ENCODE assay signal across 25 cellular contexts in genomic region chr2:24486628-24487027, GRCh38. TPM values are rescaled to one million over a fixed set of nuclear protein-coding genes. Genes with fewer than 3 reads are reported as not detected.
A peak's percentile ranks its signal among the peaks of the same experiment; 100 is the strongest.
DNase-seq lines count a peak whose midpoint lies in the region; ATAC-seq, FAIRE-seq and TF ChIP-seq lines count a peak whose summit lies in the region.
"Had no signal": no experiment of that assay in that cellular context is flagged by ENCODE, and none has a peak within 500 bp of the region (broad histone marks: within the 10 kb centered on the region; RNA-seq: fewer than 3 reads in every experiment).

No MANE protein-coding gene starts in this region.

- no peaks in the 10 kb centered on the region for H4K20me1 ChIP-seq in HepG2 (ENCODE audit: insufficient read depth, low read length)

- peak overlapping the region; percentile 55 for H3K4me2 ChIP-seq in HepG2 (ENCODE audit: low read depth, low read length)
- H3K4me2 ChIP-seq: BLaER1 treated with 17β-estradiol and CSF1 and Interleukin-3, amounts not matched to agents 10 nM and 100 nM had no signal

- TF ChIP-seq EP300 in HepG2 (IDR thresholded peaks at IDR 0.05; ENCODE audit: low read depth in 2 of 2, low read length in 2 of 2) (no peak), HepG2 (CRISPR knock-in tag; IDR thresholded peaks at IDR 0.05; ENCODE audit: borderline replicate concordance) (no peak)

- BruUV-seq in HepG2 (replicated peaks; lab: Mats Ljungman, UMichigan), result no TSS peak

- H3K4me3 ChIP-seq in HepG2 (replicated peaks in 1 of 3; ENCODE audit: insufficient read depth in 1 of 3, low read depth in 2 of 3, low read length in 3 of 3) (peak overlapping the region in 1 of 3 experiments; percentile 4; a peak in 1 of 6 replicates), right lobe of liver (no peak overlapping the region), colonic mucosa (no peak overlapping the region)
- H3K4me3 ChIP-seq: BLaER1 treated with 17β-estradiol and CSF1 and Interleukin-3, amounts not matched to agents 10 nM and 100 nM; HAP-1 had no signal

- H3K4me3 Mint-ChIP-seq in nephron, result peak overlapping the region in 1 of 3 experiments; percentile 7
- H3K4me3 Mint-ChIP-seq: CD14-positive monocyte; CD4-positive, alpha-beta T cell; CD8-positive, alpha-beta memory T cell; HFFc6 had no signal

- H3K27ac Mint-ChIP-seq in nephron, result peak overlapping the region in 2 of 3 experiments; percentile 37 to 57
- H3K27ac Mint-ChIP-seq: CD14-positive monocyte; CD4-positive, alpha-beta T cell; CD8-positive, alpha-beta memory T cell; HFFc6 had no signal

- TF ChIP-seq CTCF in HepG2 (CRISPR knock-in tag; IDR thresholded peaks at IDR 0.05) (no peak), right lobe of liver (IDR thresholded peaks at IDR 0.05) (no peak), colonic mucosa (IDR thresholded peaks at IDR 0.05) (no peak), nephron (IDR thresholded peaks at IDR 0.05; ENCODE audit: unreplicated experiment in 3 of 3) (no peak)

- CTCF ChIA-PET in HepG2 (lab: Yijun Ruan, JAX; ENCODE audit: low intra/inter-chr PET ratio, low total read pairs), result no interaction called here

- WGBS in HepG2 (ENCODE audit: low lambda C conversion rate), result 3% methylated on average over 4 of the region's 4 CpGs
- WGBS in right lobe of liver (ENCODE audit: insufficient coverage, low coverage, low lambda C conversion rate, missing lambda C conversion rate), result 41% methylated on average over 4 of the region's 4 CpGs

- H3K27me3 Mint-ChIP-seq in nephron (ENCODE audit: low read depth), result no peaks in the 10 kb centered on the region
- H3K27me3 Mint-ChIP-seq: CD4-positive, alpha-beta T cell had no signal

- no peak for DNase-seq in HepG2 (ENCODE audit: low spot score)
- DNase-seq in right lobe of liver, result no peak
- DNase-seq in colonic mucosa, result peak; percentile 33
- no peak for DNase-seq in OCI-M1 (lab: John Stamatoyannopoulos, UW)
- DNase-seq: ACHN; AML-193; BE2C; Calu3; CD4-positive, alpha-beta T cell; CD8-positive, alpha-beta memory T cell; DMS53; DMS79 treated with DMSO at 0.1 percent for 48 hours; GF-D8; GOT3; HFFc6 had no signal

- H2AFZ ChIP-seq in HepG2 (ENCODE audit: low read length), result no peak overlapping the region

- no peak for TF ChIP-seq RAD21 in HepG2 (CRISPR knock-in tag; IDR thresholded peaks at IDR 0.05)

- intact Hi-C loops in HepG2 (cut with micrococcal nuclease; ENCODE audit: unreplicated experiment), result no loop called here
- intact Hi-C loops in right lobe of liver (cut with DNase I), result no loop called here
- intact Hi-C loops in colonic mucosa (cut with DNase I), result no loop called here

- H3K27me3 ChIP-seq in HepG2 (ENCODE audit: control insufficient read depth in 1 of 2, insufficient read depth in 2 of 2, low read length in 2 of 2) (peaks cover 0 to 5% of the 10 kb centered on the region in 2 experiments; a peak in 2 of 5 replicates), right lobe of liver (no peaks in the 10 kb centered on the region), colonic mucosa (no peaks in the 10 kb centered on the region)
- H3K27me3 ChIP-seq: BE2C had no signal

- H3K9ac ChIP-seq in HepG2 (ENCODE audit: insufficient read depth, low read depth, low read length) (no peak overlapping the region), colonic mucosa (ENCODE audit: low read depth in 2 of 2, low read length in 2 of 2) (no peak overlapping the region)
- H3K9ac ChIP-seq: BLaER1 treated with 17β-estradiol and CSF1 and Interleukin-3, amounts not matched to agents 10 nM and 100 nM had no signal

- H3K4me1 ChIP-seq in HepG2 (ENCODE audit: insufficient read depth, low read length), result peaks cover 33% of the 10 kb centered on the region
- peaks cover 0 to 13% (median 4%) of the 10 kb centered on the region in 4 donors for H3K4me1 ChIP-seq in right lobe of liver
- H3K4me1 ChIP-seq in colonic mucosa, result no peaks in the 10 kb centered on the region
- H3K4me1 ChIP-seq: BE2C had no signal

- in situ Hi-C loops in HepG2 (cut with HindIII; ENCODE audit: extremely low pct_ligation_motif_present, low pct_unique_long_range_greater_than_20kb), result no loop called here

- H3K4me1 Mint-ChIP-seq in nephron, result peaks cover 41% of the 10 kb centered on the region

- FAIRE-seq in HepG2 (lab: Jason Lieb, UNC), result peak; percentile 76
- FAIRE-seq: A204.1, GM12891, GM18507, H54 had no signal

- peaks cover 3% of the 10 kb centered on the region for H3K9me3 Mint-ChIP-seq in nephron
- H3K9me3 Mint-ChIP-seq: CD4-positive, alpha-beta T cell; CD8-positive, alpha-beta memory T cell had no signal

- no peaks in the 10 kb centered on the region for H3K36me3 ChIP-seq in HepG2 (replicated peaks in 1 of 2; ENCODE audit: control insufficient read depth in 1 of 2, insufficient read depth in 2 of 2, low read length in 2 of 2)
- no peaks in the 10 kb centered on the region for H3K36me3 ChIP-seq in right lobe of liver
- no peaks in the 10 kb centered on the region for H3K36me3 ChIP-seq in colonic mucosa
- H3K36me3 ChIP-seq: BE2C; BLaER1 treated with 17β-estradiol and CSF1 and Interleukin-3, amounts not matched to agents 10 nM and 100 nM; HAP-1 had no signal

- H3K79me2 ChIP-seq in HepG2 (ENCODE audit: insufficient read depth, low read length), result no peaks in the 10 kb centered on the region

- H3K27ac ChIP-seq in HepG2 (ENCODE audit: extremely low read length, insufficient read depth, low read length) (no peak overlapping the region), right lobe of liver (no peak overlapping the region), colonic mucosa (no peak overlapping the region)
- H3K27ac ChIP-seq: 22Rv1; BLaER1 treated with 17β-estradiol and CSF1 and Interleukin-3, amounts not matched to agents 10 nM and 100 nM had no signal

- no peaks in the 10 kb centered on the region for H3K9me3 ChIP-seq in HepG2 (ENCODE audit: low read length)
- no peaks in the 10 kb centered on the region for H3K9me3 ChIP-seq in right lobe of liver
- H3K9me3 ChIP-seq in colonic mucosa, result no peaks in the 10 kb centered on the region
- H3K9me3 ChIP-seq: BE2C had no signal

- ATAC-seq in HepG2, result peak; percentile 6; the same call in 1 of the 3 replicates
- ATAC-seq in right lobe of liver, result no peak
- ATAC-seq in GM19463 (IDR thresholded peaks at IDR 0.05; ENCODE audit: unreplicated experiment), result no peak

- TF ChIP-seq POLR2A in HepG2 (IDR thresholded peaks at IDR 0.05; ENCODE audit: insufficient read depth in 1 of 2, low read depth in 2 of 2, low read length in 2 of 2) (no peak), right lobe of liver (IDR thresholded peaks at IDR 0.05) (no peak)

- no peaks in the 10 kb centered on the region for H3K36me3 Mint-ChIP-seq in nephron (ENCODE audit: low read depth)
- H3K36me3 Mint-ChIP-seq: CD14-positive monocyte had no signal

- POLR2A ChIA-PET in HepG2 (lab: Yijun Ruan, JAX), result no interaction called here

TF ChIP-seq in HepG2, 621 proteins besides CTCF, POLR2A, EP300 and RAD21 (continues in another document):
- TF ChIP-seq HNF4G (IDR thresholded peaks at IDR 0.05; ENCODE audit: borderline replicate concordance, low read depth, low read length), result peak; percentile 57; the same call in 1 of the 2 replicates
- TF ChIP-seq HNF4G (CRISPR knock-in tag; IDR thresholded peaks at IDR 0.05; ENCODE audit: borderline replicate concordance, low read depth), result no peak

RNA-seq across cellular contexts. Expression of gene NCOA1, which starts 4.4 kb away (rescaled TPM):
- total RNA-seq in HepG2 (2016; rRNA removed; fragmentation: Illumina TruSeq; extraction: Trizol), result 10.0 and 10.5 TPM in 2 replicates
- total RNA-seq in HepG2 (2016; cell fraction: cytosol; rRNA removed; fragmentation: Illumina TruSeq; extraction: Trizol; ENCODE audit: low read depth), result 10.8 and 14.2 TPM in 2 replicates
- total RNA-seq in HepG2 (2016; cell fraction: insoluble cytoplasmic fraction; rRNA removed; fragmentation: Illumina TruSeq; extraction: Trizol), result 9.4 and 9.8 TPM in 2 replicates
- total RNA-seq in HepG2 (2016; cell fraction: membrane; rRNA removed; fragmentation: Illumina TruSeq; extraction: Trizol), result 7.0 and 7.2 TPM in 2 replicates
- total RNA-seq in HepG2 (2016; cell fraction: nucleus; rRNA removed; fragmentation: Illumina TruSeq; extraction: Trizol), result 11.9 and 13.8 TPM in 2 replicates
- 10.4 and 12.0 TPM in 2 replicates for polyA plus RNA-seq in HepG2 (2011; rRNA removed)
- polyA plus RNA-seq in HepG2 (2011; cell fraction: cytosol; rRNA removed), result 5.9 and 9.5 TPM in 2 replicates
- polyA plus RNA-seq in HepG2 (2011; cell fraction: nucleus; rRNA removed), result 8.0 and 8.5 TPM in 2 replicates
- 5.8 and 6.9 TPM in 2 replicates for polyA plus RNA-seq in HepG2 (2012)
- 0.35 and 0.40 TPM in 2 replicates for polyA plus RNA-seq in HepG2 (2016; cell fraction: cytosol; fragmentation: Illumina TruSeq; extraction: Trizol; ENCODE audit: low read depth)
- 8.7 and 9.6 TPM in 2 replicates for polyA plus RNA-seq in HepG2 (2016; cell fraction: insoluble cytoplasmic fraction; fragmentation: Illumina TruSeq; extraction: Trizol; ENCODE audit: low read depth)
- polyA plus RNA-seq in HepG2 (2016; cell fraction: membrane; fragmentation: Illumina TruSeq; extraction: Trizol; ENCODE audit: low read depth), result 1.9 and 2.5 TPM in 2 replicates
- 8.1 and 10.3 TPM in 2 replicates for polyA plus RNA-seq in HepG2 (2016; cell fraction: nucleus; fragmentation: Illumina TruSeq; extraction: Trizol; ENCODE audit: insufficient read depth, low read depth)
- polyA minus RNA-seq in HepG2 (2011; rRNA and poly(A)+ RNA removed; ENCODE audit: low replicate concordance), result 18.1 and 20.0 TPM in 2 replicates
- polyA minus RNA-seq in HepG2 (2011; cell fraction: cytosol; rRNA and poly(A)+ RNA removed), result 7.8 and 12.5 TPM in 2 replicates
- 43.6 and 54.5 TPM in 2 replicates for polyA minus RNA-seq in HepG2 (2011; cell fraction: nucleus; rRNA and poly(A)+ RNA removed)
- 10 to 100 TPM; 13.5 to 18.9 (median 16.4) TPM for total RNA-seq in right lobe of liver
- 10 to 100 TPM; 24.8 to 35.2 TPM for total RNA-seq in colonic mucosa
